8 cellular contexts compared by ENCODE assay signal in genomic region chr6:42075159-42075838, GRCh38. TPM values are rescaled to one million over a fixed set of nuclear protein-coding genes. Genes with fewer than 3 reads are reported as not detected.
DNase-seq lines count a peak whose midpoint lies in the region; ATAC-seq and TF ChIP-seq lines count a peak whose summit lies in the region.

No MANE protein-coding gene starts in this region.

- H3K4me1 Mint-ChIP-seq in activated T-helper 17 cell treated with anti-CD3 and anti-CD28 coated beads, Interleukin-2, amount 50 U/mL, for 72 hours, result peaks cover 10% of the 10 kb centered on the region

- H3K9me3 ChIP-seq in ovary, result no peaks in the 10 kb centered on the region

- H3K27me3 Mint-ChIP-seq in activated T-helper 17 cell treated with anti-CD3 and anti-CD28 coated beads, Interleukin-2, amount 50 U/mL, for 72 hours, result no peaks in the 10 kb centered on the region

- H3K27ac Mint-ChIP-seq in activated T-helper 17 cell treated with anti-CD3 and anti-CD28 coated beads, Interleukin-2, amount 50 U/mL, for 72 hours, result peak overlapping the region; percentile 8

- no peaks in the 10 kb centered on the region for H3K4me1 ChIP-seq in ovary (ENCODE audit: insufficient read depth)

- H3K36me3 ChIP-seq in ovary, result no peaks in the 10 kb centered on the region

- intact Hi-C loops in ovary (cut with DNase I), result loop anchor here (5.0 to 10.0 kb wide), 3 partner anchors 82 to 470 kb away; a partner anchor contains a TSS

- TF ChIP-seq CTCF in foreskin fibroblast (IDR thresholded peaks at IDR 0.05; ENCODE audit: low read depth, low read length) (peak; percentile 90), ovary (IDR thresholded peaks at IDR 0.05) (peak; percentile 38 to 73 (median 64))

- no peaks in the 10 kb centered on the region for H3K9me3 Mint-ChIP-seq in activated T-helper 17 cell treated with anti-CD3 and anti-CD28 coated beads, Interleukin-2, amount 50 U/mL, for 72 hours

- H3K27me3 ChIP-seq in ovary, result no peaks in the 10 kb centered on the region

- no peak for ATAC-seq in activated T-helper 17 cell treated with anti-CD3 and anti-CD28 coated beads, Interleukin-2, amount 50 U/mL, for 72 hours (replicated peaks)
- ATAC-seq in GM19467 (IDR thresholded peaks at IDR 0.05; ENCODE audit: unreplicated experiment), result no peak

- 31 to 35% (median 32%) methylated on average over 7 of the region's 7 CpGs for WGBS in ovary, 3 donors

- H3K27ac ChIP-seq in ovary, result no peak overlapping the region

- no peak overlapping the region for H3K4me3 Mint-ChIP-seq in activated T-helper 17 cell treated with anti-CD3 and anti-CD28 coated beads, Interleukin-2, amount 50 U/mL, for 72 hours

- in situ Hi-C loops in KBM-7 (cut with MboI; ENCODE audit: low pct_unique_long_range_greater_than_20kb, low sequenced_read_pairs), result no loop called here

- H3K36me3 Mint-ChIP-seq in activated T-helper 17 cell treated with anti-CD3 and anti-CD28 coated beads, Interleukin-2, amount 50 U/mL, for 72 hours (ENCODE audit: low read depth), result peaks cover 76% of the 10 kb centered on the region

- H3K4me3 ChIP-seq in foreskin fibroblast (ENCODE audit: low read depth in 1 of 2, low read length in 2 of 2) (no peak overlapping the region), ovary (no peak overlapping the region)

- TF ChIP-seq EP300 in ovary (IDR thresholded peaks at IDR 0.05), result no peak

- DNase-seq in D341Med (ENCODE audit: low spot score) (peak; percentile 81), KBM-7 (peak; percentile 77), RPMI7951 (ENCODE audit: low read depth) (peak; percentile 62), foreskin fibroblast (peak; percentile 50 to 85), ovary (peak; percentile 66 to 87 (median 80)), ureter (ENCODE audit: low spot score) (peak; percentile 89)

- TF ChIP-seq POLR2A in ovary (IDR thresholded peaks at IDR 0.05), result no peak

RNA-seq across cellular contexts. Expression of gene TAF8, which starts 25.0 kb away (rescaled TPM):
- 22.6 and 29.1 TPM in 2 replicates for total RNA-seq in RPMI7951 (2014; rRNA removed; shearing (Covaris generic))
- 10 to 100 TPM; 48.8 to 60.9 TPM for total RNA-seq in activated T-helper 17 cell treated with anti-CD3 and anti-CD28 coated beads, Interleukin-2, amount 50 U/mL, for 72 hours
- total RNA-seq in ovary (10 to 100 TPM in 6 of 7 donors, 1 to 10 TPM in 1; 9.8 to 21.3 (median 18.4) TPM), ureter (34.2 TPM)
- 1 to 10 TPM; 9.2 to 9.6 TPM for polyA plus RNA-seq in ovary
